ENCODE assay signal across 10 cellular contexts in the genomic region with DNA sequence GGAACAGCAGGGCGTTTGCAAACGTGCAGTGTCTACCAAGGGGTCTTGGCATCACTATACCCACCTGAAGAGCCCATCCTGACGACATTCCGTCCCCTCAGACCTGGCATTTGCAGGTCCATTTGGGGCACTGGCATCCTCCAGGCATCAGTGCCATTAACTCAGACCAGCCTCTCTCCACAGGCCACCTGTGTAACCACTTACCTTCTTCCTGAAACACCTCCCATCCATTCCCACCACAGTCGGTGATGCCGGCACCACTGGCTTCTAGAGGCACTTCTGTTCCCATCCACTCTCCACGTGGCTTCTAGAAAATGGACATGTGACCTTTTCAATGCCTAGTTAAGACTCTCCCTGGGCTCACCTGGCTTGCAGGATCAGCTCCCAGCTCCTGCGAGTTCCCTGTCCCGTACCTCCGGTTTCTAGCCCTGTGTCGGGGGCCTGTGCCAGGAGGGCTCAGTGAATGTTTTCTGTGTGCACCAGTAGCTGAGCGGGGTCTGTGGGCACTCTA.
"Had no signal": no experiment of that assay in that cellular context is flagged by ENCODE, and none has a peak within 500 bp of the region (broad histone marks: within the 10 kb centered on the region; RNA-seq: fewer than 3 reads in every experiment).

No MANE protein-coding gene starts in this region.

- H3K27ac Mint-ChIP-seq: activated T-cell treated with anti-CD3 and anti-CD28 coated beads, Interleukin-2, amount 50 U/mL, for 72 hours; naive thymus-derived CD8-positive, alpha-beta T cell had no signal

- ATAC-seq: activated T-cell treated with anti-CD3 and anti-CD28 coated beads, Interleukin-2, amount 50 U/mL, for 72 hours; lower lobe of right lung; naive thymus-derived CD8-positive, alpha-beta T cell had no signal

- H3K9me3 Mint-ChIP-seq: activated T-cell treated with anti-CD3 and anti-CD28 coated beads, Interleukin-2, amount 50 U/mL, for 72 hours; naive thymus-derived CD8-positive, alpha-beta T cell had no signal

- DNase-seq: activated naive CD4-positive, alpha-beta T cell treated with Interleukin-2 at 50 U/mL for 16 hours; activated T-cell treated with anti-CD3 and anti-CD28 coated beads, Interleukin-2, amount 50 U/mL, for 72 hours; hypothalamus; lower lobe of right lung; naive thymus-derived CD8-positive, alpha-beta T cell; occipital lobe; SIG-M5; stimulated activated CD4-positive, alpha-beta T cell treated with anti-CD3 and anti-CD28 coated beads, Interleukin-15, amount 100 ng/mL, for 24 hours; stimulated activated CD4-positive, alpha-beta T cell treated with anti-CD3 and anti-CD28 coated beads, Interleukin-4, amount 100 ng/mL, for 24 hours; T-helper 2 cell had no signal

- H3K4me1 Mint-ChIP-seq: naive thymus-derived CD8-positive, alpha-beta T cell had no signal

- H3K4me3 Mint-ChIP-seq: activated T-cell treated with anti-CD3 and anti-CD28 coated beads, Interleukin-2, amount 50 U/mL, for 72 hours; naive thymus-derived CD8-positive, alpha-beta T cell had no signal
